Comparison of ENCODE assay signal across 27 cellular contexts in genomic region chr1:166808959-166809358, GRCh38.
"Had no signal": no experiment of that assay in that cellular context is flagged by ENCODE, and none has a peak within 500 bp of the region (broad histone marks: within the 10 kb centered on the region; RNA-seq: fewer than 3 reads in every experiment).

No MANE protein-coding gene starts in this region.

- DNase-seq: hypothalamus; islet precursor cell; left ventricle myocardium inferior; midbrain; mucosa of descending colon; naive thymus-derived CD4-positive, alpha-beta T cell; nucleus accumbens; pancreas; posterior cingulate gyrus; retina; right cardiac atrium; stimulated activated CD4-positive, alpha-beta T cell treated with anti-CD3 and anti-CD28 coated beads, Interleukin-12 subunit alpha, Interleukin-12 subunit beta, amount 100 ng/mL, for 4 hours; stimulated activated CD4-positive, alpha-beta T cell treated with anti-CD3 and anti-CD28 coated beads, Interleukin-15, amount 100 ng/mL, for 24 hours; stimulated activated CD4-positive, alpha-beta T cell treated with anti-CD3 and anti-CD28 coated beads, Interleukin-2, amount 100 ng/mL, for 24 hours; stimulated activated CD4-positive, alpha-beta T cell treated with anti-CD3 and anti-CD28 coated beads, Interleukin-4, amount 100 ng/mL, for 1 hour; stimulated activated naive B cell treated with anti-CD40 and anti-IgM and Interleukin-4, amounts not matched to agents 10 μg/mL and 1 μg/mL and 100 μg/mL, for 72 hours; stimulated activated naive CD8-positive, alpha-beta T cell treated with anti-CD3 and anti-CD28 coated beads, Interleukin-15, Interleukin-2, amounts not matched to agents 100 U/mL and 50 U/mL, for 24 hours; stomach; tibial artery; trophoblast cell; upper lobe of right lung had no signal

- H3K9me3 ChIP-seq: mucosa of descending colon, pancreas, prostate gland, stomach, thoracic aorta, tibial artery, upper lobe of right lung had no signal

- H3K27ac ChIP-seq: left ventricle myocardium inferior, pancreas, prostate gland, skin epidermis, stomach, thoracic aorta, tibial artery, upper lobe of right lung had no signal

- H3K36me3 ChIP-seq: left ventricle myocardium inferior, pancreas, prostate gland, stomach, thoracic aorta, tibial artery, upper lobe of right lung had no signal

- H3K27me3 ChIP-seq: pancreas, stomach, tibial artery, upper lobe of right lung had no signal

- ATAC-seq: mucosa of descending colon; naive thymus-derived CD4-positive, alpha-beta T cell; natural killer cell treated with Interleukin-12 subunit alpha and Interleukin-12 subunit beta and Interleukin-15 and Interleukin-18, amount 100 ng/mL, for 72 hours; pancreas; right cardiac atrium; sciatic nerve; stimulated activated naive B cell treated with anti-CD40 and anti-IgM and Interleukin-4, amounts not matched to agents 10 μg/mL and 1 μg/mL and 100 μg/mL, for 72 hours; stimulated activated naive CD8-positive, alpha-beta T cell treated with anti-CD3 and anti-CD28 coated beads, Interleukin-15, Interleukin-2, amounts not matched to agents 100 U/mL and 50 U/mL, for 24 hours; upper lobe of right lung had no signal

- H3K4me3 ChIP-seq: left ventricle myocardium inferior, lung, mucosa of descending colon, pancreas, prostate gland, skin epidermis, stomach, thoracic aorta, tibial artery, upper lobe of right lung had no signal

- H3K4me1 ChIP-seq: prostate gland, tibial artery had no signal
